Comparison of ENCODE assay signal across 8 cellular contexts in genomic region chr3:50365842-50366220, GRCh38. TPM values are rescaled to one million over a fixed set of nuclear protein-coding genes. Genes with fewer than 3 reads are reported as not detected.
DNase-seq lines count a peak whose midpoint lies in the region; ATAC-seq and TF ChIP-seq lines count a peak whose summit lies in the region.
"Had no signal": no experiment of that assay in that cellular context is flagged by ENCODE, and none has a peak within 500 bp of the region (broad histone marks: within the 10 kb centered on the region; RNA-seq: fewer than 3 reads in every experiment).

No MANE protein-coding gene starts in this region.

- intact Hi-C loops in mammary epithelial cell (cut with micrococcal nuclease), result loop anchor here (5.0 kb wide), 1 partner anchor 61 kb away; no protein-coding TSS in a partner anchor

- H3K36me3 ChIP-seq in mammary epithelial cell (ENCODE audit: insufficient read depth, low read length) (no peaks in the 10 kb centered on the region), trophoblast cell (ENCODE audit: control insufficient read depth in 1 of 2, insufficient read depth in 2 of 2, low read length in 2 of 2) (no peaks in the 10 kb centered on the region)
- H3K36me3 ChIP-seq: gastrocnemius medialis had no signal

- H2BK12ac ChIP-seq in trophoblast cell (ENCODE audit: low read length), result no peak overlapping the region

- peak overlapping the region; percentile 39 for H4K8ac ChIP-seq in trophoblast cell (ENCODE audit: low read depth, low read length)

- no peaks in the 10 kb centered on the region for H3K27me3 ChIP-seq in mammary epithelial cell (ENCODE audit: insufficient read depth, low read length)
- H3K27me3 ChIP-seq in trophoblast cell (ENCODE audit: insufficient read depth, low read length), result no peaks in the 10 kb centered on the region
- H3K27me3 ChIP-seq: gastrocnemius medialis had no signal

- H3K79me2 ChIP-seq in mammary epithelial cell (ENCODE audit: insufficient read depth, low read length), result no peaks in the 10 kb centered on the region
- H3K79me2 ChIP-seq in trophoblast cell (ENCODE audit: control insufficient read depth, insufficient read depth, low read length, poor library complexity), result peaks cover 1% of the 10 kb centered on the region

- H2BK120ac ChIP-seq in trophoblast cell (ENCODE audit: insufficient read depth, low read length, poor library complexity), result no peak overlapping the region

- H2BK5ac ChIP-seq in trophoblast cell (ENCODE audit: low read depth, low read length, poor library complexity), result no peak overlapping the region

- peaks cover 2% of the 10 kb centered on the region for H3K79me1 ChIP-seq in trophoblast cell (ENCODE audit: low read length)

- TF ChIP-seq CTCF in LNCaP clone FGC (IDR thresholded peaks at IDR 0.05; ENCODE audit: control insufficient read depth, extremely low read depth, insufficient read depth) (no peak), mammary epithelial cell (conservative IDR thresholded peaks at IDR 0.05 in 1 of 2, IDR thresholded peaks at IDR 0.05 in 1 of 2; ENCODE audit: extremely low read depth in 1 of 2, insufficient read depth in 1 of 2, low read depth in 1 of 2, low read length in 2 of 2) (no peak)

- H2AFZ ChIP-seq in mammary epithelial cell (ENCODE audit: low read depth, low read length) (peak overlapping the region; percentile 95), trophoblast cell (ENCODE audit: insufficient read depth, low read length, poor library complexity) (peak overlapping the region; percentile 88)

- peak overlapping the region; percentile 31 for H3K18ac ChIP-seq in trophoblast cell (ENCODE audit: low read length)

- H2AK5ac ChIP-seq in trophoblast cell (ENCODE audit: low read length), result no peak overlapping the region

- peak overlapping the region; percentile 69 for H3K4me3 ChIP-seq in LNCaP clone FGC (ENCODE audit: low read depth, low read length)
- peak overlapping the region; percentile 40 to 76 (median 62) for H3K4me3 ChIP-seq in mammary epithelial cell (replicated peaks in 1 of 3; ENCODE audit: insufficient read depth in 1 of 3, low read depth in 2 of 3, low read length in 3 of 3)
- no peak overlapping the region for H3K4me3 ChIP-seq in trophoblast cell (ENCODE audit: low read depth, low read length)

- H3K9ac ChIP-seq in mammary epithelial cell (ENCODE audit: insufficient read depth, low read length), result no peak overlapping the region
- H3K9ac ChIP-seq in trophoblast cell (ENCODE audit: low read length), result no peak overlapping the region

- no peak for ATAC-seq in GM21515 (IDR thresholded peaks at IDR 0.05; ENCODE audit: unreplicated experiment)

- peaks cover 14% of the 10 kb centered on the region for H3K4me1 ChIP-seq in mammary epithelial cell (ENCODE audit: insufficient read depth, low read length)
- H3K4me1 ChIP-seq in trophoblast cell (ENCODE audit: control insufficient read depth in 1 of 2, insufficient read depth in 2 of 2, low read length in 2 of 2), result peaks cover 10 to 13% of the 10 kb centered on the region in 2 experiments

- dilution Hi-C loops in mammary epithelial cell (cut with HindIII; ENCODE audit: low sequenced_read_pairs), result no loop called here

- no peak overlapping the region for H4K91ac ChIP-seq in trophoblast cell (ENCODE audit: low read depth, low read length)

- no peak overlapping the region for H3K14ac ChIP-seq in trophoblast cell (ENCODE audit: low read length)

- H3K27ac ChIP-seq in mammary epithelial cell (ENCODE audit: insufficient read depth, low read depth, low read length), result no peak overlapping the region
- no peak overlapping the region for H3K27ac ChIP-seq in trophoblast cell (ENCODE audit: low read depth, low read length)
- H3K27ac ChIP-seq: gastrocnemius medialis had no signal

- H3K4me2 ChIP-seq in mammary epithelial cell (ENCODE audit: insufficient read depth, low read depth, low read length), result peak overlapping the region; percentile 100
- peak overlapping the region; percentile 88 for H3K4me2 ChIP-seq in trophoblast cell (ENCODE audit: low read length)

- WGBS in mammary epithelial cell (ENCODE audit: low coverage, missing lambda C conversion rate), result 80% methylated on average over 4 of the region's 5 CpGs
- no CpG with 5 or more reads among the region's 5 CpGs for WGBS in trophoblast cell (ENCODE audit: extremely low coverage, insufficient coverage, insufficient read length)

- H3K23ac ChIP-seq in trophoblast cell (ENCODE audit: low read length), result no peak overlapping the region

- H3K4ac ChIP-seq in trophoblast cell (ENCODE audit: low read depth, low read length), result no peak overlapping the region

- in situ Hi-C loops in mammary epithelial cell (cut with MboI; ENCODE audit: low sequenced_read_pairs in 2 of 2), result no loop called here

- DNase-seq in LNCaP clone FGC (ENCODE audit: low read depth) (no peak), mammary epithelial cell (no peak), trophoblast cell (no peak), activated gamma-delta T cell treated with Interleukin-2 at 50 U/mL for 16 hours (no peak)
- DNase-seq in stimulated activated CD4-positive, alpha-beta T cell treated with anti-CD3 and anti-CD28 coated beads, Interleukin-15, amount 100 ng/mL, for 24 hours, result no peak
- DNase-seq: NCI-H446 had no signal

- H4K12ac ChIP-seq in trophoblast cell (ENCODE audit: low read depth, low read length), result no peak overlapping the region

- CTCF ChIA-PET in mammary epithelial cell (lab: Charles Lee; ENCODE audit: low non-redundant PET), result interaction anchor here (0.5 to 0.6 kb wide), 2 partner anchors 62 to 85 kb away, joined by 3 read pairs; no protein-coding TSS in a partner anchor

- H3K9me3 ChIP-seq in mammary epithelial cell (replicated peaks; ENCODE audit: insufficient read depth, low read length), result no peaks in the 10 kb centered on the region
- H3K9me3 ChIP-seq in trophoblast cell (ENCODE audit: insufficient read depth, low read depth, low read length), result no peaks in the 10 kb centered on the region
- H3K9me3 ChIP-seq: gastrocnemius medialis had no signal

- H4K20me1 ChIP-seq in mammary epithelial cell (ENCODE audit: insufficient read depth, low read length), result no peaks in the 10 kb centered on the region

- BruUV-seq in mammary epithelial cell (replicated peaks; lab: Mats Ljungman, UMichigan), result no TSS peak

RNA-seq across cellular contexts. Expression of gene TMEM115, which starts 6.5 kb away (rescaled TPM):
- total RNA-seq in mammary epithelial cell, result 10 to 100 TPM; 37.6 to 42.8 TPM
- polyA plus RNA-seq in mammary epithelial cell, result 33.2 TPM
- polyA minus RNA-seq in mammary epithelial cell, result 30.9 TPM
- 43.3 and 44.6 TPM in 2 replicates for polyA plus RNA-seq in trophoblast cell (2013)

RNA-seq across cellular contexts. Expression of gene CYB561D2, which starts 15.2 kb away (rescaled TPM):
- 10 to 100 TPM; 10.0 to 11.9 TPM for total RNA-seq in mammary epithelial cell
- polyA plus RNA-seq in mammary epithelial cell, result 24.4 TPM
- 8.0 TPM for polyA minus RNA-seq in mammary epithelial cell
- 14.7 and 16.2 TPM in 2 replicates for polyA plus RNA-seq in trophoblast cell (2013)

RNA-seq across cellular contexts. Expression of gene NPRL2, which starts 15.3 kb away (rescaled TPM):
- 10 to 100 TPM; 15.6 to 17.7 TPM for total RNA-seq in mammary epithelial cell
- 34.8 TPM for polyA plus RNA-seq in mammary epithelial cell
- polyA minus RNA-seq in mammary epithelial cell, result 28.7 TPM
- 13.1 TPM in 2 replicates for polyA plus RNA-seq in trophoblast cell (2013)

RNA-seq across cellular contexts. Expression of gene ZMYND10, which starts 20.3 kb away (rescaled TPM):
- total RNA-seq in mammary epithelial cell, result under 1 TPM; 0.33 to 0.52 TPM
- polyA plus RNA-seq in mammary epithelial cell, result 0.33 TPM
- not detected for polyA minus RNA-seq in mammary epithelial cell
- 0.45 and 0.51 TPM in 2 replicates for polyA plus RNA-seq in trophoblast cell (2013)

RNA-seq across cellular contexts. Expression of gene RASSF1, which starts 25.2 kb away (rescaled TPM):
- total RNA-seq in mammary epithelial cell, result 10 to 100 TPM in 1 of 2 donors, 1 to 10 TPM in 1; 9.2 to 23.3 TPM
- polyA plus RNA-seq in mammary epithelial cell, result 29.2 TPM
- 3.3 TPM for polyA minus RNA-seq in mammary epithelial cell
- polyA plus RNA-seq in trophoblast cell (2013), result 15.1 and 16.0 TPM in 2 replicates
